Comparison of ENCODE assay signal across 22 cellular contexts in the genomic region with DNA sequence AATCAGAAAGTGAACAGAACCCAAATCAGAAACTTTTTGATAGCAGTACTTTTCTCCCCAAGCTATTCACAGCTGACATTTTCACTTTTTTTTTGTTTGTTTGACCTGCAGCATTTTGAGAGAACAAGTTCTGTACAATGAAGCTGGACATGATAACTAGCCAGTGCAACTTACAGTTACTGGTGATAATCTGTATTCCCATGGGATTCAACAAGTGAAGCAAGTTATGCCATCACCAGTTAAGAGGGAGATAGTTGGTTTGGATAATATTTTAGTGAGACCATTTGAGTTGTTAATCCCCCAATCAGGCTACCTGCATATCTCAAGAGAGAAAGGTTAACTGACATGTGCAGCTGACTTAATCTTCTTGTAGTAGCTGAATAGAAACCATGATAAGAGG. TPM values are rescaled to one million over a fixed set of nuclear protein-coding genes. Genes with fewer than 3 reads are reported as not detected.
DNase-seq lines count a peak whose midpoint lies in the region; ATAC-seq lines count a peak whose summit lies in the region.
"Had no signal": no experiment of that assay in that cellular context is flagged by ENCODE, and none has a peak within 500 bp of the region (broad histone marks: within the 10 kb centered on the region; RNA-seq: fewer than 3 reads in every experiment).

No MANE protein-coding gene starts in this region.

- peak overlapping the region in 2 of 3 donors; percentile 1 to 43 for H3K27ac Mint-ChIP-seq in CD4-positive, CD25-positive, alpha-beta regulatory T cell
- peak overlapping the region in 6 of 8 donors; percentile 8 to 86 (median 53) for H3K27ac Mint-ChIP-seq in CD8-positive, alpha-beta memory T cell
- peak overlapping the region; percentile 43 for H3K27ac Mint-ChIP-seq in activated T-helper 1 cell treated with anti-CD3 and anti-CD28 coated beads, Interleukin-12 subunit alpha, Interleukin-12 subunit beta, Interleukin-2, Interleukin-4 antibody, amounts not matched to agents 30 ng/mL and 10 ng/mL and 1 ng/mL, durations not matched to agents 14 hours and 24 hours and 36 hours
- H3K27ac Mint-ChIP-seq in naive thymus-derived CD4-positive, alpha-beta T cell, result peak overlapping the region in 6 of 9 donors; percentile 18 to 52 (median 40)

- peaks cover 42 to 75% (median 58%) of the 10 kb centered on the region in 4 donors for H3K4me1 Mint-ChIP-seq in CD4-positive, CD25-positive, alpha-beta regulatory T cell
- H3K4me1 Mint-ChIP-seq in CD8-positive, alpha-beta memory T cell, result peaks cover 59 to 85% (median 84%) of the 10 kb centered on the region in 3 donors
- H3K4me1 Mint-ChIP-seq in activated T-helper 1 cell treated with anti-CD3 and anti-CD28 coated beads, Interleukin-12 subunit alpha, Interleukin-12 subunit beta, Interleukin-2, Interleukin-4 antibody, amounts not matched to agents 30 ng/mL and 10 ng/mL and 1 ng/mL, durations not matched to agents 14 hours and 24 hours and 36 hours (ENCODE audit: low read depth), result peaks cover 50% of the 10 kb centered on the region
- peaks cover 26 to 77% (median 68%) of the 10 kb centered on the region in 7 donors for H3K4me1 Mint-ChIP-seq in naive thymus-derived CD4-positive, alpha-beta T cell

- H3K27ac ChIP-seq in CD4-positive, CD25-positive, alpha-beta regulatory T cell (ENCODE audit: insufficient read depth, low read length, poor library complexity, severe bottlenecking), result peak overlapping the region; percentile 19
- no peak overlapping the region for H3K27ac ChIP-seq in CD8-positive, alpha-beta memory T cell (ENCODE audit: low read depth, low read length)
- no peak overlapping the region for H3K27ac ChIP-seq in naive thymus-derived CD4-positive, alpha-beta T cell (ENCODE audit: low read depth, low read length)
- H3K27ac ChIP-seq: body of pancreas, colonic mucosa, esophagus squamous epithelium, gastrocnemius medialis, RWPE1, tibial artery had no signal

- in situ Hi-C loops in KBM-7 (cut with MboI; ENCODE audit: low pct_unique_long_range_greater_than_20kb, low sequenced_read_pairs), result no loop called here

- no peak for ATAC-seq in CD4-positive, CD25-positive, alpha-beta regulatory T cell (ENCODE audit: low read depth in 2 of 2)
- no peak for ATAC-seq in naive thymus-derived CD4-positive, alpha-beta T cell
- no peak for ATAC-seq in HG03039 (IDR thresholded peaks at IDR 0.05; ENCODE audit: unreplicated experiment)
- no peak for ATAC-seq in HG03280 (IDR thresholded peaks at IDR 0.05; ENCODE audit: unreplicated experiment)
- ATAC-seq: body of pancreas, gastrocnemius medialis, K562, mucosa of descending colon had no signal

- CTCF ChIA-PET in CD8-positive, alpha-beta memory T cell (lab: Charles Lee), result no interaction called here
- CTCF ChIA-PET in naive thymus-derived CD4-positive, alpha-beta T cell (lab: Charles Lee), result no interaction called here

- intact Hi-C loops in activated T-helper 1 cell treated with anti-CD3 and anti-CD28 coated beads, Interleukin-12 subunit alpha, Interleukin-12 subunit beta, Interleukin-2, Interleukin-4 antibody, amounts not matched to agents 30 ng/mL and 10 ng/mL and 1 ng/mL, durations not matched to agents 14 hours and 24 hours and 36 hours (cut with micrococcal nuclease), result no loop called here
- intact Hi-C loops in naive thymus-derived CD4-positive, alpha-beta T cell (cut with micrococcal nuclease), result no loop called here

- peaks cover 64% of the 10 kb centered on the region for H3K36me3 Mint-ChIP-seq in CD4-positive, CD25-positive, alpha-beta regulatory T cell
- peaks cover 27 to 85% (median 32%) of the 10 kb centered on the region in 3 donors for H3K36me3 Mint-ChIP-seq in CD8-positive, alpha-beta memory T cell
- peaks cover 54% of the 10 kb centered on the region for H3K36me3 Mint-ChIP-seq in activated T-helper 1 cell treated with anti-CD3 and anti-CD28 coated beads, Interleukin-12 subunit alpha, Interleukin-12 subunit beta, Interleukin-2, Interleukin-4 antibody, amounts not matched to agents 30 ng/mL and 10 ng/mL and 1 ng/mL, durations not matched to agents 14 hours and 24 hours and 36 hours (ENCODE audit: low read depth)
- H3K36me3 Mint-ChIP-seq in naive thymus-derived CD4-positive, alpha-beta T cell, result peaks cover 13 to 64% (median 48%) of the 10 kb centered on the region in 5 donors

- peaks cover 78% of the 10 kb centered on the region for H3K36me3 ChIP-seq in CD4-positive, CD25-positive, alpha-beta regulatory T cell (ENCODE audit: control insufficient read depth, insufficient read depth, low read length)
- peaks cover 42% of the 10 kb centered on the region for H3K36me3 ChIP-seq in CD8-positive, alpha-beta memory T cell (ENCODE audit: insufficient read depth, low read length)
- H3K36me3 ChIP-seq in naive thymus-derived CD4-positive, alpha-beta T cell (ENCODE audit: control insufficient read depth in 2 of 3, insufficient read depth in 3 of 3, low read length in 3 of 3), result peaks cover 34 to 50% (median 41%) of the 10 kb centered on the region in 3 experiments

- POLR2A ChIA-PET in CD8-positive, alpha-beta memory T cell (lab: Charles Lee), result no interaction called here
- POLR2A ChIA-PET in naive thymus-derived CD4-positive, alpha-beta T cell (lab: Charles Lee), result no interaction called here

- H3K27me3 ChIP-seq in CD4-positive, CD25-positive, alpha-beta regulatory T cell (ENCODE audit: control insufficient read depth, insufficient read depth, low read length), result no peaks in the 10 kb centered on the region
- no peaks in the 10 kb centered on the region for H3K27me3 ChIP-seq in CD8-positive, alpha-beta memory T cell (ENCODE audit: insufficient read depth, low read length, poor library complexity, severe bottlenecking)
- H3K27me3 ChIP-seq in naive thymus-derived CD4-positive, alpha-beta T cell (ENCODE audit: control insufficient read depth in 2 of 2, insufficient read depth in 2 of 2, low read length in 2 of 2), result no peaks in the 10 kb centered on the region
- H3K27me3 ChIP-seq: body of pancreas, colonic mucosa, esophagus squamous epithelium, gastrocnemius medialis, tibial artery had no signal

- no peaks in the 10 kb centered on the region for H3K27me3 Mint-ChIP-seq in CD4-positive, CD25-positive, alpha-beta regulatory T cell
- H3K27me3 Mint-ChIP-seq in CD8-positive, alpha-beta memory T cell, result no peaks in the 10 kb centered on the region
- no peaks in the 10 kb centered on the region for H3K27me3 Mint-ChIP-seq in activated T-helper 1 cell treated with anti-CD3 and anti-CD28 coated beads, Interleukin-12 subunit alpha, Interleukin-12 subunit beta, Interleukin-2, Interleukin-4 antibody, amounts not matched to agents 30 ng/mL and 10 ng/mL and 1 ng/mL, durations not matched to agents 14 hours and 24 hours and 36 hours (ENCODE audit: insufficient read depth)
- no peaks in the 10 kb centered on the region for H3K27me3 Mint-ChIP-seq in naive thymus-derived CD4-positive, alpha-beta T cell

- H3K4me1 ChIP-seq in CD4-positive, CD25-positive, alpha-beta regulatory T cell (ENCODE audit: control insufficient read depth, insufficient read depth, low read length, poor library complexity, severe bottlenecking), result peaks cover 18% of the 10 kb centered on the region
- H3K4me1 ChIP-seq in CD8-positive, alpha-beta memory T cell (ENCODE audit: insufficient read depth, low read length), result peaks cover 14% of the 10 kb centered on the region
- H3K4me1 ChIP-seq in naive thymus-derived CD4-positive, alpha-beta T cell (ENCODE audit: control insufficient read depth in 2 of 2, insufficient read depth in 2 of 2, low read length in 2 of 2), result peaks cover 4 to 14% of the 10 kb centered on the region in 2 donors
- H3K4me1 ChIP-seq: colonic mucosa had no signal

- no peaks in the 10 kb centered on the region for H3K9me3 Mint-ChIP-seq in CD4-positive, CD25-positive, alpha-beta regulatory T cell
- H3K9me3 Mint-ChIP-seq in CD8-positive, alpha-beta memory T cell, result no peaks in the 10 kb centered on the region
- H3K9me3 Mint-ChIP-seq in activated T-helper 1 cell treated with anti-CD3 and anti-CD28 coated beads, Interleukin-12 subunit alpha, Interleukin-12 subunit beta, Interleukin-2, Interleukin-4 antibody, amounts not matched to agents 30 ng/mL and 10 ng/mL and 1 ng/mL, durations not matched to agents 14 hours and 24 hours and 36 hours, result no peaks in the 10 kb centered on the region
- peaks cover 0 to 2% (median 0%) of the 10 kb centered on the region in 11 donors for H3K9me3 Mint-ChIP-seq in naive thymus-derived CD4-positive, alpha-beta T cell

- H3K9me3 ChIP-seq in CD4-positive, CD25-positive, alpha-beta regulatory T cell (ENCODE audit: control insufficient read depth in 2 of 2, low read length in 2 of 2), result no peaks in the 10 kb centered on the region
- H3K9me3 ChIP-seq in CD8-positive, alpha-beta memory T cell (ENCODE audit: low read length), result no peaks in the 10 kb centered on the region
- H3K9me3 ChIP-seq in naive thymus-derived CD4-positive, alpha-beta T cell (ENCODE audit: control insufficient read depth in 2 of 3, low read length in 3 of 3), result no peaks in the 10 kb centered on the region
- H3K9me3 ChIP-seq: body of pancreas, colonic mucosa, esophagus squamous epithelium, gastrocnemius medialis, mucosa of descending colon, SK-N-SH, tibial artery had no signal

- DNase-seq in CD4-positive, CD25-positive, alpha-beta regulatory T cell, result no peak
- no peak for DNase-seq in CD8-positive, alpha-beta memory T cell
- no peak for DNase-seq in activated T-helper 1 cell treated with anti-CD3 and anti-CD28 coated beads, Interleukin-12 subunit alpha, Interleukin-12 subunit beta, Interleukin-2, Interleukin-4 antibody, amounts not matched to agents 30 ng/mL and 10 ng/mL and 1 ng/mL, durations not matched to agents 14 hours and 24 hours and 36 hours (ENCODE audit: low spot score)
- DNase-seq in naive thymus-derived CD4-positive, alpha-beta T cell, result no peak
- no peak for DNase-seq in KBM-7
- DNase-seq: activated T-cell treated with anti-CD3 and anti-CD28 coated beads, Interleukin-2, amount 50 U/mL, for 48 hours; body of pancreas; colonic mucosa; esophagus squamous epithelium; gastrocnemius medialis; islet precursor cell; MM.1S; mucosa of descending colon; NCI-H1417 treated with DMSO at 0.1 percent for 48 hours; SK-N-SH; small intestine; stimulated activated naive CD4-positive, alpha-beta T cell treated with Interleukin-2 at 50 U/mL for 16 hours; tibial artery had no signal

- no peak overlapping the region for H3K4me3 ChIP-seq in CD4-positive, CD25-positive, alpha-beta regulatory T cell (ENCODE audit: low read depth, low read length)
- H3K4me3 ChIP-seq in CD8-positive, alpha-beta memory T cell (ENCODE audit: low read length), result no peak overlapping the region
- no peak overlapping the region for H3K4me3 ChIP-seq in naive thymus-derived CD4-positive, alpha-beta T cell (ENCODE audit: low read length)
- H3K4me3 ChIP-seq: body of pancreas, colonic mucosa, esophagus squamous epithelium, gastrocnemius medialis, K562, mucosa of descending colon, tibial artery had no signal

- no peak overlapping the region for H3K4me3 Mint-ChIP-seq in CD4-positive, CD25-positive, alpha-beta regulatory T cell
- no peak overlapping the region for H3K4me3 Mint-ChIP-seq in CD8-positive, alpha-beta memory T cell
- no peak overlapping the region for H3K4me3 Mint-ChIP-seq in activated T-helper 1 cell treated with anti-CD3 and anti-CD28 coated beads, Interleukin-12 subunit alpha, Interleukin-12 subunit beta, Interleukin-2, Interleukin-4 antibody, amounts not matched to agents 30 ng/mL and 10 ng/mL and 1 ng/mL, durations not matched to agents 14 hours and 24 hours and 36 hours
- peak overlapping the region in 1 of 10 donors; percentile 17 for H3K4me3 Mint-ChIP-seq in naive thymus-derived CD4-positive, alpha-beta T cell

RNA-seq across cellular contexts. Expression of a gene that starts 18.1 kb away (rescaled TPM):
- total RNA-seq in CD4-positive, CD25-positive, alpha-beta regulatory T cell, result 358 TPM
- 100 to 1,000 TPM; 429 to 518 (median 444) TPM for polyA plus RNA-seq in CD4-positive, CD25-positive, alpha-beta regulatory T cell
- 100 to 1,000 TPM; 316 to 339 TPM for total RNA-seq in CD8-positive, alpha-beta memory T cell
- polyA plus RNA-seq in CD8-positive, alpha-beta memory T cell, result 715 TPM
- 342 and 361 TPM in 2 replicates for total RNA-seq in activated T-helper 1 cell treated with anti-CD3 and anti-CD28 coated beads, Interleukin-12 subunit alpha, Interleukin-12 subunit beta, Interleukin-2, Interleukin-4 antibody, amounts not matched to agents 30 ng/mL and 10 ng/mL and 1 ng/mL, durations not matched to agents 14 hours and 24 hours and 36 hours
- total RNA-seq in naive thymus-derived CD4-positive, alpha-beta T cell, result 100 to 1,000 TPM; 337 to 497 (median 431) TPM
- 100 to 1,000 TPM; 481 to 546 TPM for polyA plus RNA-seq in naive thymus-derived CD4-positive, alpha-beta T cell

RNA-seq across cellular contexts. Expression of a gene that starts 19.0 kb away (rescaled TPM):
- 44.0 TPM for total RNA-seq in CD4-positive, CD25-positive, alpha-beta regulatory T cell
- polyA plus RNA-seq in CD4-positive, CD25-positive, alpha-beta regulatory T cell, result 10 to 100 TPM; 45.5 to 63.9 (median 52.1) TPM
- 100 to 1,000 TPM; 194 to 196 TPM for total RNA-seq in CD8-positive, alpha-beta memory T cell
- 50.9 TPM for polyA plus RNA-seq in CD8-positive, alpha-beta memory T cell
- total RNA-seq in activated T-helper 1 cell treated with anti-CD3 and anti-CD28 coated beads, Interleukin-12 subunit alpha, Interleukin-12 subunit beta, Interleukin-2, Interleukin-4 antibody, amounts not matched to agents 30 ng/mL and 10 ng/mL and 1 ng/mL, durations not matched to agents 14 hours and 24 hours and 36 hours, result 210 and 228 TPM in 2 replicates
- total RNA-seq in naive thymus-derived CD4-positive, alpha-beta T cell, result 10 to 100 TPM; 38.3 to 98.8 (median 71.9) TPM
- 10 to 100 TPM; 37.3 to 56.4 TPM for polyA plus RNA-seq in naive thymus-derived CD4-positive, alpha-beta T cell

RNA-seq across cellular contexts. Expression of a gene that starts 27.5 kb away (rescaled TPM):
- total RNA-seq in CD4-positive, CD25-positive, alpha-beta regulatory T cell, result 15.2 TPM
- 1 to 10 TPM; 4.2 to 5.1 (median 4.9) TPM for polyA plus RNA-seq in CD4-positive, CD25-positive, alpha-beta regulatory T cell
- 10 to 100 TPM; 38.0 to 41.0 TPM for total RNA-seq in CD8-positive, alpha-beta memory T cell
- 3.3 TPM for polyA plus RNA-seq in CD8-positive, alpha-beta memory T cell
- total RNA-seq in activated T-helper 1 cell treated with anti-CD3 and anti-CD28 coated beads, Interleukin-12 subunit alpha, Interleukin-12 subunit beta, Interleukin-2, Interleukin-4 antibody, amounts not matched to agents 30 ng/mL and 10 ng/mL and 1 ng/mL, durations not matched to agents 14 hours and 24 hours and 36 hours, result 37.5 and 38.7 TPM in 2 replicates
- 10 to 100 TPM in 3 of 5 experiments, 1 to 10 TPM in 2; 8.9 to 30.8 (median 10.7) TPM for total RNA-seq in naive thymus-derived CD4-positive, alpha-beta T cell
- 1 to 10 TPM; 4.2 to 4.4 TPM for polyA plus RNA-seq in naive thymus-derived CD4-positive, alpha-beta T cell
